Comparison of ENCODE assay signal across 12 cellular contexts in the genomic region with DNA sequence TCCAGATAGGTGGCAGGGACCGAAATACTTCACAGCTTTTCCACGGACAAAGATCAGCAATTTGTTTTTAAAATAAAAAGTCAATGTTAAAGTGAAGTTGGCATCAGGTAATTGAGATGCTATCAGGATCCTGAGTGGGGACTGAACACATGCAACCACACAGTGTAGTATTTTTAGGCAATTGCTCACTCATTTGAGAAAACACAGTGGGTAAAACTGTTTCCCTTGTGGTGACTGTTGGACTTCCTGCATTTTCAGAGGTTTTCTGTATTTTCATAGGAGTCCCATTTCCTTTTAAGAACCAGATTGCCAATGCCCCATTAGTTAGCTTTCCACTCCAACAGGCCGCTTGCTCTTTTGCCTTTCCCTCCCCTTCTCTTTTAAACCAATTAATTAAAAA.
DNase-seq lines count a peak whose midpoint lies in the region; ATAC-seq, FAIRE-seq and TF ChIP-seq lines count a peak whose summit lies in the region.
"Had no signal": no experiment of that assay in that cellular context is flagged by ENCODE, and none has a peak within 500 bp of the region (broad histone marks: within the 10 kb centered on the region; RNA-seq: fewer than 3 reads in every experiment).

No MANE protein-coding gene starts in this region.

- TF ChIP-seq RAD21 in GM12878 (IDR thresholded peaks at IDR 0.05; ENCODE audit: insufficient read depth, low read depth, low read length), result no peak

- H3K4me3 Mint-ChIP-seq in Caco-2 (ENCODE audit: unreplicated experiment) (no peak overlapping the region), MCF 10A (ENCODE audit: unreplicated experiment) (no peak overlapping the region)
- H3K4me3 Mint-ChIP-seq: CD4-positive, CD25-positive, alpha-beta regulatory T cell had no signal

- no peaks in the 10 kb centered on the region for H4K20me1 ChIP-seq in GM12878 (ENCODE audit: control insufficient read depth, insufficient read depth)

- H3K27ac Mint-ChIP-seq in Caco-2 (ENCODE audit: unreplicated experiment) (no peak overlapping the region), MCF 10A (ENCODE audit: low read depth, unreplicated experiment) (no peak overlapping the region)

- H3K4me1 Mint-ChIP-seq in Caco-2 (ENCODE audit: low read depth, unreplicated experiment) (no peaks in the 10 kb centered on the region), MCF 10A (ENCODE audit: insufficient read depth, unreplicated experiment) (no peaks in the 10 kb centered on the region)

- H3K4me1 ChIP-seq in GM12878 (ENCODE audit: control insufficient read depth, insufficient read depth, low read length) (no peaks in the 10 kb centered on the region), Caco-2 (no peaks in the 10 kb centered on the region)
- H3K4me1 ChIP-seq: prostate gland had no signal

- no peak overlapping the region for H2AFZ ChIP-seq in GM12878 (ENCODE audit: control insufficient read depth, low read depth, low read length)

- TF ChIP-seq EP300 in GM12878 (IDR thresholded peaks at IDR 0.05; ENCODE audit: borderline replicate concordance in 1 of 2, control insufficient read depth in 1 of 2, low read depth in 2 of 2, low read length in 2 of 2), result no peak

- WGBS in GM12878 (ENCODE audit: insufficient coverage, insufficient replicate concordance, low lambda C conversion rate, missing lambda C conversion rate), result 18% methylated on average over 3 of the region's 3 CpGs

- no peaks in the 10 kb centered on the region for H3K36me3 Mint-ChIP-seq in Caco-2 (ENCODE audit: insufficient read depth, unreplicated experiment)
- no peaks in the 10 kb centered on the region for H3K36me3 Mint-ChIP-seq in MCF 10A (ENCODE audit: insufficient read depth, unreplicated experiment)
- H3K36me3 Mint-ChIP-seq: CD4-positive, CD25-positive, alpha-beta regulatory T cell had no signal

- DNase-seq in ELR (ENCODE audit: low read depth), result peak; percentile 25
- DNase-seq in GM12878 (ENCODE audit: low read depth, low spot score), result peak; percentile 37
- DNase-seq in Caco-2, result no peak
- no peak for DNase-seq in MCF 10A (ENCODE audit: unreplicated experiment)
- no peak for DNase-seq in COR-L47 (lab: John Stamatoyannopoulos, UW)
- DNase-seq in NOMO-1 treated with DMSO at 0.1 percent for 48 hours (lab: John Stamatoyannopoulos, UW; ENCODE audit: unreplicated experiment), result no peak
- DNase-seq: brain microvascular endothelial cell had no signal

- H3K27ac ChIP-seq in GM12878 (ENCODE audit: control insufficient read depth, insufficient read depth), result no peak overlapping the region
- H3K27ac ChIP-seq: brain microvascular endothelial cell, prostate gland had no signal

- no peaks in the 10 kb centered on the region for H3K36me3 ChIP-seq in GM12878 (ENCODE audit: control insufficient read depth in 2 of 2, insufficient read depth in 2 of 2, low read length in 1 of 2)
- no peaks in the 10 kb centered on the region for H3K36me3 ChIP-seq in Caco-2 (ENCODE audit: control insufficient read depth, insufficient read depth, low read length)
- H3K36me3 ChIP-seq: brain microvascular endothelial cell, prostate gland had no signal

- H3K9me3 ChIP-seq in GM12878 (replicated peaks; ENCODE audit: control insufficient read depth, insufficient read depth, low read length) (no peaks in the 10 kb centered on the region; the same call in 2 of the 3 replicates), Caco-2 (no peaks in the 10 kb centered on the region)
- H3K9me3 ChIP-seq: prostate gland had no signal

- SMC1A ChIA-PET in GM12878 (lab: Charles Lee; ENCODE audit: uncharacterized antibody, unreplicated experiment), result interaction anchor here (1.0 kb wide), 1 partner anchor 15 kb away, joined by 3 read pairs; no protein-coding TSS in a partner anchor

- H3K9ac ChIP-seq in GM12878 (ENCODE audit: control insufficient read depth, insufficient read depth, low read length), result no peak overlapping the region

- H3K4me3 ChIP-seq in GM12878 (no peak overlapping the region), Caco-2 (ENCODE audit: low read depth, low read length) (no peak overlapping the region)
- H3K4me3 ChIP-seq: prostate gland had no signal

- intact Hi-C loops in GM12878 (cut with micrococcal nuclease; ENCODE audit: unreplicated experiment) (no loop called here), Caco-2 (cut with micrococcal nuclease; ENCODE audit: unreplicated experiment) (no loop called here), MCF 10A (cut with micrococcal nuclease) (no loop called here)

- H3K27me3 ChIP-seq in GM12878 (replicated peaks in 1 of 2; ENCODE audit: control insufficient read depth in 2 of 2, insufficient read depth in 2 of 2, low read length in 1 of 2), result no peaks in the 10 kb centered on the region; a peak in 2 of 4 replicates
- H3K27me3 ChIP-seq in Caco-2 (replicated peaks; ENCODE audit: control insufficient read depth, insufficient read depth, low read length), result no peaks in the 10 kb centered on the region
- H3K27me3 ChIP-seq: brain microvascular endothelial cell had no signal

- CTCF ChIA-PET in GM12878 (lab: Yijun Ruan, JAX), result interaction anchor here (1.0 kb wide), 1 partner anchor 24 kb away, joined by 3 read pairs; no protein-coding TSS in a partner anchor
- CTCF ChIA-PET in Caco-2 (lab: Charles Lee), result no interaction called here
- CTCF ChIA-PET in MCF 10A (lab: Yijun Ruan, JAX), result no interaction called here

- peak; percentile 54 for FAIRE-seq in GM12878 (lab: Jason Lieb, UNC)

- no peak for TF ChIP-seq POLR2A in GM12878 (IDR thresholded peaks at IDR 0.05; ENCODE audit: low read depth, low read length)

- peak overlapping the region; percentile 14; the same call in 1 of the 2 replicates for H3K4me2 ChIP-seq in GM12878 (ENCODE audit: control insufficient read depth, insufficient read depth)

- RAD21 ChIA-PET in GM12878 (lab: Charles Lee; ENCODE audit: unreplicated experiment), result no interaction called here

- POLR2A ChIA-PET in GM12878 (lab: Charles Lee), result no interaction called here
- POLR2A ChIA-PET in Caco-2 (lab: Charles Lee), result no interaction called here
- POLR2A ChIA-PET in MCF 10A (lab: Yijun Ruan, JAX), result no interaction called here

- TF ChIP-seq CTCF in GM12878 (IDR thresholded peaks at IDR 0.05 in 2 of 3, conservative IDR thresholded peaks at IDR 0.05 in 1 of 3; ENCODE audit: control insufficient read depth in 2 of 3, extremely low read depth in 1 of 3, insufficient read depth in 1 of 3, low read depth in 3 of 3, low read length in 3 of 3) (no peak), Caco-2 (IDR thresholded peaks at IDR 0.05; ENCODE audit: insufficient read depth in 1 of 2, low read depth in 1 of 2, low read length in 1 of 2, severe bottlenecking in 1 of 2, unreplicated experiment in 1 of 2) (no peak), MCF 10A (IDR thresholded peaks at IDR 0.05; ENCODE audit: unreplicated experiment) (no peak)

- no peaks in the 10 kb centered on the region for H3K79me2 ChIP-seq in GM12878 (ENCODE audit: control insufficient read depth, insufficient read depth, low read length)

- no TSS peak for BruUV-seq in GM12878 (replicated peaks; lab: Mats Ljungman, UMichigan)
- BruUV-seq in Caco-2 (replicated peaks; lab: Mats Ljungman, UMichigan), result no TSS peak
- BruUV-seq in MCF 10A (replicated peaks; lab: Mats Ljungman, UMichigan), result no TSS peak

- H3K27me3 Mint-ChIP-seq in Caco-2 (ENCODE audit: insufficient read depth, unreplicated experiment), result peaks cover 20% of the 10 kb centered on the region
- peaks cover 24% of the 10 kb centered on the region for H3K27me3 Mint-ChIP-seq in MCF 10A (ENCODE audit: insufficient read depth, unreplicated experiment)

- in situ Hi-C loops in GM12878 (cut with MboI), result no loop called here

- ATAC-seq in GM21423 (IDR thresholded peaks at IDR 0.05; ENCODE audit: unreplicated experiment), result peak; percentile 82
- peak; percentile 67 for ATAC-seq in HG03558 (IDR thresholded peaks at IDR 0.05; ENCODE audit: extremely low read depth, unreplicated experiment)
- peak; percentile 27; the same call in 1 of the 3 replicates for ATAC-seq in GM12878
- ATAC-seq: left lobe of liver had no signal

- H3K9me3 Mint-ChIP-seq in Caco-2 (ENCODE audit: unreplicated experiment) (no peaks in the 10 kb centered on the region), MCF 10A (ENCODE audit: unreplicated experiment) (no peaks in the 10 kb centered on the region)
- H3K9me3 Mint-ChIP-seq: CD4-positive, CD25-positive, alpha-beta regulatory T cell had no signal

TF ChIP-seq in GM12878, 131 proteins besides CTCF, POLR2A, EP300 and RAD21 (continues in another document):
- TF ChIP-seq FOS (IDR thresholded peaks at IDR 0.05; ENCODE audit: borderline replicate concordance, extremely low read depth, insufficient read length) (no peak), RUNX3 (IDR thresholded peaks at IDR 0.05; ENCODE audit: low read length) (peak; percentile 79), MEF2A (IDR thresholded peaks at IDR 0.05; ENCODE audit: insufficient read depth, low read depth, low read length) (peak; percentile 54; the same call in 1 of the 2 replicates), NBN (IDR thresholded peaks at IDR 0.05) (no peak)
- TF ChIP-seq, protein P1, sequence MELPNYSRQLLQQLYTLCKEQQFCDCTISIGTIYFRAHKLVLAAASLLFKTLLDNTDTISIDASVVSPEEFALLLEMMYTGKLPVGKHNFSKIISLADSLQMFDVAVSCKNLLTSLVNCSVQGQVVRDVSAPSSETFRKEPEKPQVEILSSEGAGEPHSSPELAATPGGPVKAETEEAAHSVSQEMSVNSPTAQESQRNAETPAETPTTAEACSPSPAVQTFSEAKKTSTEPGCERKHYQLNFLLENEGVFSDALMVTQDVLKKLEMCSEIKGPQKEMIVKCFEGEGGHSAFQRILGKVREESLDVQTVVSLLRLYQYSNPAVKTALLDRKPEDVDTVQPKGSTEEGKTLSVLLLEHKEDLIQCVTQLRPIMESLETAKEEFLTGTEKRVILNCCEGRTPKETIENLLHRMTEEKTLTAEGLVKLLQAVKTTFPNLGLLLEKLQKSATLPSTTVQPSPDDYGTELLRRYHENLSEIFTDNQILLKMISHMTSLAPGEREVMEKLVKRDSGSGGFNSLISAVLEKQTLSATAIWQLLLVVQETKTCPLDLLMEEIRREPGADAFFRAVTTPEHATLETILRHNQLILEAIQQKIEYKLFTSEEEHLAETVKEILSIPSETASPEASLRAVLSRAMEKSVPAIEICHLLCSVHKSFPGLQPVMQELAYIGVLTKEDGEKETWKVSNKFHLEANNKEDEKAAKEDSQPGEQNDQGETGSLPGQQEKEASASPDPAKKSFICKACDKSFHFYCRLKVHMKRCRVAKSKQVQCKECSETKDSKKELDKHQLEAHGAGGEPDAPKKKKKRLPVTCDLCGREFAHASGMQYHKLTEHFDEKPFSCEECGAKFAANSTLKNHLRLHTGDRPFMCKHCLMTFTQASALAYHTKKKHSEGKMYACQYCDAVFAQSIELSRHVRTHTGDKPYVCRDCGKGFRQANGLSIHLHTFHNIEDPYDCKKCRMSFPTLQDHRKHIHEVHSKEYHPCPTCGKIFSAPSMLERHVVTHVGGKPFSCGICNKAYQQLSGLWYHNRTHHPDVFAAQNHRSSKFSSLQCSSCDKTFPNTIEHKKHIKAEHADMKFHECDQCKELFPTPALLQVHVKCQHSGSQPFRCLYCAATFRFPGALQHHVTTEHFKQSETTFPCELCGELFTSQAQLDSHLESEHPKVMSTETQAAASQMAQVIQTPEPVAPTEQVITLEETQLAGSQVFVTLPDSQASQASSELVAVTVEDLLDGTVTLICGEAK (IDR thresholded peaks at IDR 0.05; ENCODE audit: borderline replicate concordance), result no peak

Comparison
In these comparisons a context has a peak if more than half of its experiments do, and no peak if none do; other contexts are left out.
1. DNase-seq: peak in ELR (single experiment) and GM12878 (single experiment); none in Caco-2 (0 of 2), MCF 10A (single experiment), COR-L47 (single experiment) and NOMO-1 treated with DMSO at 0.1 percent for 48 hours (single experiment).
2. ATAC-seq: peak in every context shown above with its lines; median percentile 82 in GM21423; 67 in HG03558; 27 in GM12878.